ENCODE assay signal across 27 cellular contexts in genomic region chr10:78706256-78706655, GRCh38.
DNase-seq lines count a peak whose midpoint lies in the region; ATAC-seq and TF ChIP-seq lines count a peak whose summit lies in the region.
"Had no signal": no experiment of that assay in that cellular context is flagged by ENCODE, and none has a peak within 500 bp of the region (broad histone marks: within the 10 kb centered on the region; RNA-seq: fewer than 3 reads in every experiment).

No MANE protein-coding gene starts in this region.

- CTCF ChIA-PET in activated CD8-positive, alpha-beta T cell treated with anti-CD3 and anti-CD28 coated beads for 36 hours (lab: Charles Lee), result no interaction called here
- CTCF ChIA-PET in activated CD8-positive, alpha-beta T cell treated with anti-CD3 and anti-CD28 coated beads, Interleukin-2, amount 10 ng/mL, durations not matched to agents 7 days and 5 days (lab: Charles Lee), result no interaction called here
- CTCF ChIA-PET in Panc1 (lab: Charles Lee), result no interaction called here

- intact Hi-C loops in activated CD8-positive, alpha-beta T cell treated with anti-CD3 and anti-CD28 coated beads for 36 hours (cut with micrococcal nuclease), result no loop called here
- intact Hi-C loops in Panc1 (cut with micrococcal nuclease; ENCODE audit: unreplicated experiment), result no loop called here
- intact Hi-C loops in left lung (cut with DNase I), result no loop called here

- H3K36me3 Mint-ChIP-seq in activated CD8-positive, alpha-beta T cell treated with anti-CD3 and anti-CD28 coated beads for 36 hours (ENCODE audit: low read depth), result no peaks in the 10 kb centered on the region
- H3K36me3 Mint-ChIP-seq in activated CD8-positive, alpha-beta T cell treated with anti-CD3 and anti-CD28 coated beads, Interleukin-2, amount 10 ng/mL, durations not matched to agents 7 days and 5 days (ENCODE audit: low read depth), result no peaks in the 10 kb centered on the region
- no peaks in the 10 kb centered on the region for H3K36me3 Mint-ChIP-seq in stimulated activated naive CD8-positive, alpha-beta T cell treated with anti-CD3 and anti-CD28 coated beads, Interleukin-15, Interleukin-2, amounts not matched to agents 100 ng/mL and 50 ng/mL, for 24 hours (ENCODE audit: low read depth)
- H3K36me3 Mint-ChIP-seq: activated naive CD4-positive, alpha-beta T cell treated with anti-CD3 and anti-CD28 coated beads, Interleukin-2, amount 50 U/mL, for 24 hours; natural killer cell had no signal

- peak; percentile 61 for ATAC-seq in activated CD8-positive, alpha-beta T cell treated with anti-CD3 and anti-CD28 coated beads for 36 hours
- no peak for ATAC-seq in activated CD8-positive, alpha-beta T cell treated with anti-CD3 and anti-CD28 coated beads, Interleukin-2, amount 10 ng/mL, durations not matched to agents 7 days and 5 days
- ATAC-seq in Panc1 (peak; percentile 38; the same call in 1 of the 2 replicates), left lung (no peak)
- ATAC-seq: body of pancreas, natural killer cell, upper lobe of right lung had no signal

- H3K9me3 Mint-ChIP-seq in activated CD8-positive, alpha-beta T cell treated with anti-CD3 and anti-CD28 coated beads for 36 hours, result no peaks in the 10 kb centered on the region
- H3K9me3 Mint-ChIP-seq in activated CD8-positive, alpha-beta T cell treated with anti-CD3 and anti-CD28 coated beads, Interleukin-2, amount 10 ng/mL, durations not matched to agents 7 days and 5 days (ENCODE audit: insufficient read depth), result no peaks in the 10 kb centered on the region
- H3K9me3 Mint-ChIP-seq in stimulated activated naive CD8-positive, alpha-beta T cell treated with anti-CD3 and anti-CD28 coated beads, Interleukin-15, Interleukin-2, amounts not matched to agents 100 ng/mL and 50 ng/mL, for 24 hours, result peaks cover under 1% of the 10 kb centered on the region
- H3K9me3 Mint-ChIP-seq: endodermal cell, H9, natural killer cell had no signal

- in situ Hi-C loops in Panc1 (cut with HindIII; ENCODE audit: low pct_unique_long_range_greater_than_20kb, low sequenced_read_pairs), result no loop called here

- no peak overlapping the region for H3K27ac Mint-ChIP-seq in activated CD8-positive, alpha-beta T cell treated with anti-CD3 and anti-CD28 coated beads for 36 hours
- no peak overlapping the region for H3K27ac Mint-ChIP-seq in activated CD8-positive, alpha-beta T cell treated with anti-CD3 and anti-CD28 coated beads, Interleukin-2, amount 10 ng/mL, durations not matched to agents 7 days and 5 days
- peak overlapping the region; percentile 56 for H3K27ac Mint-ChIP-seq in stimulated activated naive CD8-positive, alpha-beta T cell treated with anti-CD3 and anti-CD28 coated beads, Interleukin-15, Interleukin-2, amounts not matched to agents 100 ng/mL and 50 ng/mL, for 24 hours
- H3K27ac Mint-ChIP-seq: activated B cell treated with CpG ODN at 0.5 μM for 24 hours; activated naive CD4-positive, alpha-beta T cell treated with anti-CD3 and anti-CD28 coated beads, Interleukin-2, amount 50 U/mL, for 24 hours; endodermal cell; H9; natural killer cell had no signal

- no peaks in the 10 kb centered on the region for H3K36me3 ChIP-seq in Panc1 (ENCODE audit: control insufficient read depth, insufficient read depth, low read length)
- no peaks in the 10 kb centered on the region for H3K36me3 ChIP-seq in left lung
- H3K36me3 ChIP-seq: upper lobe of right lung had no signal

- BruUV-seq in Panc1 (replicated peaks; lab: Mats Ljungman, UMichigan), result no TSS peak

- H3K4me3 Mint-ChIP-seq in activated CD8-positive, alpha-beta T cell treated with anti-CD3 and anti-CD28 coated beads for 36 hours, result no peak overlapping the region
- H3K4me3 Mint-ChIP-seq in activated CD8-positive, alpha-beta T cell treated with anti-CD3 and anti-CD28 coated beads, Interleukin-2, amount 10 ng/mL, durations not matched to agents 7 days and 5 days, result no peak overlapping the region
- no peak overlapping the region for H3K4me3 Mint-ChIP-seq in stimulated activated naive CD8-positive, alpha-beta T cell treated with anti-CD3 and anti-CD28 coated beads, Interleukin-15, Interleukin-2, amounts not matched to agents 100 ng/mL and 50 ng/mL, for 24 hours
- H3K4me3 Mint-ChIP-seq: activated B cell treated with CpG ODN at 0.5 μM for 24 hours; activated naive CD4-positive, alpha-beta T cell treated with anti-CD3 and anti-CD28 coated beads, Interleukin-2, amount 50 U/mL, for 24 hours; endodermal cell; H9; natural killer cell had no signal

- H3K27me3 Mint-ChIP-seq in activated CD8-positive, alpha-beta T cell treated with anti-CD3 and anti-CD28 coated beads for 36 hours, result peaks cover 9% of the 10 kb centered on the region
- peaks cover 5% of the 10 kb centered on the region for H3K27me3 Mint-ChIP-seq in activated CD8-positive, alpha-beta T cell treated with anti-CD3 and anti-CD28 coated beads, Interleukin-2, amount 10 ng/mL, durations not matched to agents 7 days and 5 days (ENCODE audit: low read depth)
- peaks cover 7% of the 10 kb centered on the region for H3K27me3 Mint-ChIP-seq in stimulated activated naive CD8-positive, alpha-beta T cell treated with anti-CD3 and anti-CD28 coated beads, Interleukin-15, Interleukin-2, amounts not matched to agents 100 ng/mL and 50 ng/mL, for 24 hours

- DNase-seq in activated CD8-positive, alpha-beta T cell treated with anti-CD3 and anti-CD28 coated beads for 36 hours, result no peak
- DNase-seq in activated CD8-positive, alpha-beta T cell treated with anti-CD3 and anti-CD28 coated beads, Interleukin-2, amount 10 ng/mL, durations not matched to agents 7 days and 5 days, result no peak
- DNase-seq in Panc1 (ENCODE audit: low read depth, low spot score), result peak; percentile 64
- DNase-seq in epithelial cell of esophagus (ENCODE audit: low read depth), result peak; percentile 45
- DNase-seq in left lung, result no peak
- no peak for DNase-seq in stimulated activated CD4-positive, alpha-beta T cell treated with anti-CD3 and anti-CD28 coated beads, Interleukin-4, amount 100 ng/mL, for 1 hour
- no peak for DNase-seq in NCI-H524 treated with DMSO at 0.1 percent for 48 hours (lab: John Stamatoyannopoulos, UW)
- DNase-seq: activated B cell treated with CpG ODN at 0.5 μM for 24 hours; activated CD8-positive, alpha-beta memory T cell treated with anti-CD3 and anti-CD28 coated beads for 24 hours; activated T-cell treated with anti-CD3 and anti-CD28 coated beads, Interleukin-2, amount 50 U/mL, for 48 hours; body of pancreas; DMS 273 treated with DMSO at 0.1 percent for 48 hours; endodermal cell; H9; hippocampal formation; mesendoderm; MV-4-11; natural killer cell; NCI-H187 treated with DMSO at 0.1 percent for 48 hours; NCI-H446; stimulated activated CD4-positive, alpha-beta T cell treated with anti-CD3 and anti-CD28 coated beads, Interleukin-1b, Interleukin-23, amount 100 ng/mL, for 48 hours; upper lobe of right lung had no signal

- H3K27ac ChIP-seq in Panc1 (ENCODE audit: low read length) (no peak overlapping the region), left lung (no peak overlapping the region)
- H3K27ac ChIP-seq: body of pancreas, C4-2B, HL-60, parathyroid adenoma, upper lobe of right lung had no signal

- H3K4me3 ChIP-seq in Panc1 (ENCODE audit: low read depth in 2 of 2, low read length in 2 of 2) (no peak overlapping the region), epithelial cell of esophagus (ENCODE audit: low read length) (no peak overlapping the region), left lung (no peak overlapping the region)
- H3K4me3 ChIP-seq: body of pancreas, upper lobe of right lung had no signal

- H3K9me3 ChIP-seq in Panc1 (ENCODE audit: control insufficient read depth, insufficient read depth, low read depth, low read length) (no peaks in the 10 kb centered on the region), left lung (no peaks in the 10 kb centered on the region)
- H3K9me3 ChIP-seq: body of pancreas, upper lobe of right lung had no signal

- no peak for TF ChIP-seq CTCF in activated CD8-positive, alpha-beta T cell treated with anti-CD3 and anti-CD28 coated beads for 36 hours (IDR thresholded peaks at IDR 0.05)
- TF ChIP-seq CTCF in Panc1 (IDR thresholded peaks at IDR 0.05) (no peak), epithelial cell of esophagus (IDR thresholded peaks at IDR 0.05; ENCODE audit: insufficient read depth, low read depth, low read length, missing control alignments) (no peak), left lung (IDR thresholded peaks at IDR 0.05) (no peak)

- H3K27me3 ChIP-seq in Panc1 (ENCODE audit: control insufficient read depth, insufficient read depth, low read length) (peaks cover 4% of the 10 kb centered on the region; the same call in 1 of the 2 replicates), left lung (no peaks in the 10 kb centered on the region)
- H3K27me3 ChIP-seq: body of pancreas, upper lobe of right lung had no signal

- H3K4me1 ChIP-seq in Panc1 (ENCODE audit: control insufficient read depth, insufficient read depth, low read length) (no peaks in the 10 kb centered on the region), left lung (no peaks in the 10 kb centered on the region)
- H3K4me1 ChIP-seq: upper lobe of right lung had no signal

- POLR2A ChIA-PET in activated CD8-positive, alpha-beta T cell treated with anti-CD3 and anti-CD28 coated beads for 36 hours (lab: Charles Lee), result no interaction called here
- POLR2A ChIA-PET in activated CD8-positive, alpha-beta T cell treated with anti-CD3 and anti-CD28 coated beads, Interleukin-2, amount 10 ng/mL, durations not matched to agents 7 days and 5 days (lab: Charles Lee), result no interaction called here
- POLR2A ChIA-PET in Panc1 (lab: Charles Lee), result interaction anchor here (0.6 kb wide), 1 partner anchor 13 kb away, joined by 19 read pairs; no protein-coding TSS in a partner anchor

- no peaks in the 10 kb centered on the region for H3K4me1 Mint-ChIP-seq in activated CD8-positive, alpha-beta T cell treated with anti-CD3 and anti-CD28 coated beads for 36 hours (ENCODE audit: low read depth)
- H3K4me1 Mint-ChIP-seq in activated CD8-positive, alpha-beta T cell treated with anti-CD3 and anti-CD28 coated beads, Interleukin-2, amount 10 ng/mL, durations not matched to agents 7 days and 5 days (ENCODE audit: low read depth), result no peaks in the 10 kb centered on the region
- H3K4me1 Mint-ChIP-seq in stimulated activated naive CD8-positive, alpha-beta T cell treated with anti-CD3 and anti-CD28 coated beads, Interleukin-15, Interleukin-2, amounts not matched to agents 100 ng/mL and 50 ng/mL, for 24 hours (ENCODE audit: low read depth), result peaks cover 23% of the 10 kb centered on the region
- H3K4me1 Mint-ChIP-seq: activated B cell treated with CpG ODN at 0.5 μM for 24 hours; activated naive CD4-positive, alpha-beta T cell treated with anti-CD3 and anti-CD28 coated beads, Interleukin-2, amount 50 U/mL, for 24 hours; endodermal cell; H9; natural killer cell had no signal

Comparison
In these comparisons a context has a peak if more than half of its experiments do, and no peak if none do; other contexts are left out.
1. ATAC-seq: peak in activated CD8-positive, alpha-beta T cell treated with anti-CD3 and anti-CD28 coated beads for 36 hours (single experiment) and Panc1 (single experiment); none in activated CD8-positive, alpha-beta T cell treated with anti-CD3 and anti-CD28 coated beads, Interleukin-2, amount 10 ng/mL, durations not matched to agents 7 days and 5 days (single experiment) and left lung (single experiment).
2. DNase-seq: peak in Panc1 (single experiment) and epithelial cell of esophagus (single experiment); none in activated CD8-positive, alpha-beta T cell treated with anti-CD3 and anti-CD28 coated beads for 36 hours (single experiment), activated CD8-positive, alpha-beta T cell treated with anti-CD3 and anti-CD28 coated beads, Interleukin-2, amount 10 ng/mL, durations not matched to agents 7 days and 5 days (single experiment), left lung (0 of 2), stimulated activated CD4-positive, alpha-beta T cell treated with anti-CD3 and anti-CD28 coated beads, Interleukin-4, amount 100 ng/mL, for 1 hour (single experiment) and NCI-H524 treated with DMSO at 0.1 percent for 48 hours (single experiment).